ENCODE assay signal across 14 cellular contexts in genomic region chr10:12351889-12352288, GRCh38. TPM values are rescaled to one million over a fixed set of nuclear protein-coding genes. Genes with fewer than 3 reads are reported as not detected.
DNase-seq lines count a peak whose midpoint lies in the region; ATAC-seq and TF ChIP-seq lines count a peak whose summit lies in the region.
"Had no signal": no experiment of that assay in that cellular context is flagged by ENCODE, and none has a peak within 500 bp of the region (broad histone marks: within the 10 kb centered on the region; RNA-seq: fewer than 3 reads in every experiment).

No MANE protein-coding gene starts in this region.

- H3K36me3 ChIP-seq in BLaER1 treated with 17β-estradiol and CSF1 and Interleukin-3, amounts not matched to agents 10 nM and 100 nM = 0 out of 22 replicates have a peak, but pooled peaks cover 0 to 4% (median 0%) of the 10 kb centered on the region in 11 experiments
- no peaks in the 10 kb centered on the region for H3K36me3 ChIP-seq in right lobe of liver

- DNase-seq in GM12865 (ENCODE audit: low read depth) (no peak), natural killer cell (no peak), right lobe of liver (no peak), DMS53 (lab: John Stamatoyannopoulos, UW) (no peak)
- no peak for DNase-seq in activated naive CD8-positive, alpha-beta T cell treated with anti-CD3 and anti-CD28 coated beads, Interleukin-2, amount 50 U/mL, for 24 hours
- DNase-seq: H9, Karpas-422, NCI-H1105 treated with DMSO at 0.1 percent for 48 hours, NCI-H526 treated with DMSO at 0.1 percent for 48 hours had no signal

- no peaks in the 10 kb centered on the region for H3K9me3 Mint-ChIP-seq in activated naive CD8-positive, alpha-beta T cell treated with anti-CD3 and anti-CD28 coated beads, Interleukin-2, amount 50 U/mL, for 24 hours
- no peaks in the 10 kb centered on the region for H3K9me3 Mint-ChIP-seq in natural killer cell
- H3K9me3 Mint-ChIP-seq: activated T-helper 1 cell treated with anti-CD3 and anti-CD28 coated beads, Interleukin-12 subunit alpha, Interleukin-12 subunit beta, Interleukin-2, Interleukin-4 antibody, amounts not matched to agents 30 ng/mL and 10 ng/mL and 1 ng/mL, durations not matched to agents 14 hours and 24 hours and 36 hours; H9 had no signal

- no peaks in the 10 kb centered on the region for H3K9me3 ChIP-seq in BLaER1 treated with 17β-estradiol and CSF1 and Interleukin-3, amounts not matched to agents 10 nM and 100 nM (replicated peaks in 1 of 11)
- no peaks in the 10 kb centered on the region for H3K9me3 ChIP-seq in right lobe of liver

- H3K4me1 ChIP-seq in BLaER1 treated with 17β-estradiol and CSF1 and Interleukin-3, amounts not matched to agents 10 nM and 100 nM = peaks cover 35 to 58% (median 43%) of the 10 kb centered on the region in 10 experiments
- H3K4me1 ChIP-seq in right lobe of liver = peaks cover 0 to 11% (median 5%) of the 10 kb centered on the region in 4 donors

- ATAC-seq in activated naive CD8-positive, alpha-beta T cell treated with anti-CD3 and anti-CD28 coated beads, Interleukin-2, amount 50 U/mL, for 24 hours = no peak
- ATAC-seq in natural killer cell (no peak), right lobe of liver (no peak), GM19035 (IDR thresholded peaks at IDR 0.05; ENCODE audit: unreplicated experiment) (no peak), HG03175 (IDR thresholded peaks at IDR 0.05; ENCODE audit: unreplicated experiment) (no peak)

- TF ChIP-seq CTCF in GM12865 (IDR thresholded peaks at IDR 0.05; ENCODE audit: insufficient read depth, low read depth, low read length, missing control alignments) (no peak), natural killer cell (IDR thresholded peaks at IDR 0.05) (no peak), right lobe of liver (IDR thresholded peaks at IDR 0.05) (no peak)

- H3K27me3 ChIP-seq in BLaER1 treated with 17β-estradiol and CSF1 and Interleukin-3, amounts not matched to agents 10 nM and 100 nM = peaks cover 0 to 15% (median 4%) of the 10 kb centered on the region in 11 experiments; a peak in 9 of 22 replicates
- H3K27me3 ChIP-seq in right lobe of liver = no peaks in the 10 kb centered on the region

- H3K4me1 Mint-ChIP-seq in activated naive CD8-positive, alpha-beta T cell treated with anti-CD3 and anti-CD28 coated beads, Interleukin-2, amount 50 U/mL, for 24 hours = peaks cover 60% of the 10 kb centered on the region
- H3K4me1 Mint-ChIP-seq in natural killer cell = peaks cover 54 to 56% of the 10 kb centered on the region in 2 donors

- no peak overlapping the region; a peak in 1 of 20 replicates for H3K4me3 ChIP-seq in BLaER1 treated with 17β-estradiol and CSF1 and Interleukin-3, amounts not matched to agents 10 nM and 100 nM
- peak overlapping the region; percentile 88 for H3K4me3 ChIP-seq in GM12865 (ENCODE audit: low read depth, low read length)
- H3K4me3 ChIP-seq in right lobe of liver = no peak overlapping the region
- H3K4me3 ChIP-seq: SK-N-MC had no signal

- peak overlapping the region in 10 of 11 experiments; percentile 89 to 100 (median 98); a peak in 17 of 22 replicates for H3K4me2 ChIP-seq in BLaER1 treated with 17β-estradiol and CSF1 and Interleukin-3, amounts not matched to agents 10 nM and 100 nM

- intact Hi-C loops in natural killer cell (cut with micrococcal nuclease) (loop anchor here (10.0 kb wide), 1 partner anchor 163 kb away; no protein-coding TSS in a partner anchor), right lobe of liver (cut with DNase I) (no loop called here)

- TF ChIP-seq POLR2A in right lobe of liver (IDR thresholded peaks at IDR 0.05) = no peak

- peaks cover 18 to 62% (median 50%) of the 10 kb centered on the region in 11 experiments; a peak in 18 of 22 replicates for H4K20me1 ChIP-seq in BLaER1 treated with 17β-estradiol and CSF1 and Interleukin-3, amounts not matched to agents 10 nM and 100 nM

- H3K27ac ChIP-seq in BLaER1 treated with 17β-estradiol and CSF1 and Interleukin-3, amounts not matched to agents 10 nM and 100 nM = no peak overlapping the region
- no peak overlapping the region for H3K27ac ChIP-seq in right lobe of liver
- H3K27ac ChIP-seq: SK-N-MC had no signal

- no peak overlapping the region for H3K9ac ChIP-seq in BLaER1 treated with 17β-estradiol and CSF1 and Interleukin-3, amounts not matched to agents 10 nM and 100 nM

- peak overlapping the region; percentile 96 for H3K4me3 Mint-ChIP-seq in activated naive CD8-positive, alpha-beta T cell treated with anti-CD3 and anti-CD28 coated beads, Interleukin-2, amount 50 U/mL, for 24 hours
- H3K4me3 Mint-ChIP-seq in natural killer cell = peak overlapping the region; percentile 62

- H3K27me3 Mint-ChIP-seq in activated naive CD8-positive, alpha-beta T cell treated with anti-CD3 and anti-CD28 coated beads, Interleukin-2, amount 50 U/mL, for 24 hours = peaks cover 3% of the 10 kb centered on the region
- H3K27me3 Mint-ChIP-seq in natural killer cell (ENCODE audit: low read depth in 2 of 2) = no peaks in the 10 kb centered on the region

- H3K36me3 Mint-ChIP-seq in activated naive CD8-positive, alpha-beta T cell treated with anti-CD3 and anti-CD28 coated beads, Interleukin-2, amount 50 U/mL, for 24 hours (ENCODE audit: low read depth) = peaks cover 5% of the 10 kb centered on the region
- no peaks in the 10 kb centered on the region for H3K36me3 Mint-ChIP-seq in natural killer cell

- H3K27ac Mint-ChIP-seq in activated naive CD8-positive, alpha-beta T cell treated with anti-CD3 and anti-CD28 coated beads, Interleukin-2, amount 50 U/mL, for 24 hours = no peak overlapping the region
- peak overlapping the region in 1 of 2 donors; percentile 33 for H3K27ac Mint-ChIP-seq in natural killer cell
- H3K27ac Mint-ChIP-seq: activated T-helper 1 cell treated with anti-CD3 and anti-CD28 coated beads, Interleukin-12 subunit alpha, Interleukin-12 subunit beta, Interleukin-2, Interleukin-4 antibody, amounts not matched to agents 30 ng/mL and 10 ng/mL and 1 ng/mL, durations not matched to agents 14 hours and 24 hours and 36 hours; H9 had no signal

- 95% methylated on average over 2 of the region's 2 CpGs for WGBS in right lobe of liver (ENCODE audit: insufficient coverage, low coverage, low lambda C conversion rate, missing lambda C conversion rate)

RNA-seq across cellular contexts. Expression of gene CAMK1D, which starts 2.5 kb away (rescaled TPM):
- 10 to 100 TPM; 44.2 to 56.4 (median 49.7) TPM for total RNA-seq in natural killer cell
- total RNA-seq in right lobe of liver = 10 to 100 TPM in 3 of 6 experiments, 1 to 10 TPM in 3; 5.3 to 10.8 (median 9.5) TPM
